19 cellular contexts compared by ENCODE assay signal in genomic region chr9:124795881-124796415, GRCh38. TPM values are rescaled to one million over a fixed set of nuclear protein-coding genes. Genes with fewer than 3 reads are reported as not detected.
DNase-seq lines count a peak whose midpoint lies in the region; TF ChIP-seq lines count a peak whose summit lies in the region.
"Had no signal": no experiment of that assay in that cellular context is flagged by ENCODE, and none has a peak within 500 bp of the region (broad histone marks: within the 10 kb centered on the region; RNA-seq: fewer than 3 reads in every experiment).

No MANE protein-coding gene starts in this region.

- H3K36me3 ChIP-seq in liver (ENCODE audit: control insufficient read depth in 4 of 4, insufficient read depth in 3 of 4, low read depth in 1 of 4, low read length in 3 of 4) (no peaks in the 10 kb centered on the region), spleen (peaks cover 0 to 6% (median 0%) of the 10 kb centered on the region in 6 donors)
- H3K36me3 ChIP-seq: suprapubic skin had no signal

- peaks cover 9% of the 10 kb centered on the region for H3K4me1 Mint-ChIP-seq in type B pancreatic cell (ENCODE audit: unreplicated experiment)

- no peak overlapping the region for H3K9ac ChIP-seq in liver (ENCODE audit: low read depth in 1 of 2, low read length in 2 of 2)

- no peaks in the 10 kb centered on the region for H3K9me3 Mint-ChIP-seq in type B pancreatic cell
- H3K9me3 Mint-ChIP-seq: activated T-cell treated with anti-CD3 and anti-CD28 coated beads, Interleukin-2, amount 50 U/mL, for 4 hours had no signal

- no peak for TF ChIP-seq RAD21 in liver (IDR thresholded peaks at IDR 0.05)

- no peaks in the 10 kb centered on the region for H3K4me1 ChIP-seq in liver (ENCODE audit: control insufficient read depth in 4 of 4, insufficient read depth in 4 of 4, low read length in 3 of 4)
- peaks cover 17 to 98% (median 75%) of the 10 kb centered on the region in 6 donors for H3K4me1 ChIP-seq in spleen

- intact Hi-C loops in spleen (cut with DNase I; ENCODE audit: low total_unique reads), result no loop called here

- TF ChIP-seq CTCF in liver (IDR thresholded peaks at IDR 0.05; ENCODE audit: low read depth, low read length, missing input control) (no peak), spleen (IDR thresholded peaks at IDR 0.05 in 8 of 11, conservative IDR thresholded peaks at IDR 0.05 in 3 of 11) (no peak), type B pancreatic cell (conservative IDR thresholded peaks at IDR 0.05) (no peak)

- TF ChIP-seq POLR2A in spleen (IDR thresholded peaks at IDR 0.05), result no peak

- 67% methylated on average over 9 of the region's 9 CpGs for WGBS in liver
- 12 to 28% (median 16%) methylated on average over 2 to 9 of the region's 9 CpGs for WGBS in spleen, 5 donors

- H3K4me3 ChIP-seq in liver (ENCODE audit: low read depth in 1 of 3, low read length in 3 of 3) (no peak overlapping the region), spleen (no peak overlapping the region)
- H3K4me3 ChIP-seq: suprapubic skin had no signal

- H3K27ac ChIP-seq in liver (ENCODE audit: low read depth in 1 of 2, low read length in 2 of 2) (no peak overlapping the region), spleen (peak overlapping the region in 6 of 8 donors; percentile 5 to 85 (median 72)), caudate nucleus (ENCODE audit: low read depth, low read length) (no peak overlapping the region)

- H3K27me3 ChIP-seq in liver (ENCODE audit: control insufficient read depth in 4 of 4, insufficient read depth in 4 of 4, low read length in 3 of 4) (no peaks in the 10 kb centered on the region), spleen (replicated peaks in 1 of 7) (no peaks in the 10 kb centered on the region)
- H3K27me3 ChIP-seq: suprapubic skin had no signal

- H3K4me3 Mint-ChIP-seq in type B pancreatic cell, result no peak overlapping the region
- H3K4me3 Mint-ChIP-seq: activated T-cell treated with anti-CD3 and anti-CD28 coated beads, Interleukin-2, amount 50 U/mL, for 4 hours had no signal

- H3K36me3 Mint-ChIP-seq in type B pancreatic cell, result no peaks in the 10 kb centered on the region

- H3K27me3 Mint-ChIP-seq in type B pancreatic cell, result no peaks in the 10 kb centered on the region
- H3K27me3 Mint-ChIP-seq: progenitor cell of endocrine pancreas had no signal

- H3K27ac Mint-ChIP-seq in type B pancreatic cell, result no peak overlapping the region
- H3K27ac Mint-ChIP-seq: progenitor cell of endocrine pancreas had no signal

- DNase-seq in Kasumi-1 (lab: John Stamatoyannopoulos, UW) (peak; percentile 80 to 86), dermis microvascular lymphatic vessel endothelial cell (ENCODE audit: low read depth in 2 of 2) (peak; percentile 70 to 73), spleen (no peak), NCI-H146 treated with DMSO at 0.1 percent for 48 hours (lab: John Stamatoyannopoulos, UW; ENCODE audit: unreplicated experiment) (no peak), type B pancreatic cell (ENCODE audit: extremely low spot score, unreplicated experiment) (no peak), caudate nucleus (lab: John Stamatoyannopoulos, UW) (no peak)
- DNase-seq in activated CD4-positive, CD25-positive, alpha-beta regulatory T cell treated with anti-CD3 and anti-CD28 coated beads, Interleukin-2, amount 50 U/mL, for 72 hours, result no peak
- DNase-seq: activated CD4-positive, alpha-beta T cell treated with anti-CD3 and anti-CD28 coated beads, Interleukin-2, amount 50 U/mL, for 48 hours; activated T-cell treated with anti-CD3 and anti-CD28 coated beads, Interleukin-2, amount 50 U/mL, for 4 hours; cerebellar nuclear complex; head of caudate nucleus; NCI-H146; OCI-M1 had no signal

- no peaks in the 10 kb centered on the region for H3K9me3 ChIP-seq in liver (ENCODE audit: control insufficient read depth in 4 of 4, low read length in 3 of 4)
- H3K9me3 ChIP-seq in spleen, result no peaks in the 10 kb centered on the region
- H3K9me3 ChIP-seq: suprapubic skin had no signal

TF ChIP-seq in liver, 16 proteins besides CTCF, POLR2A, EP300 and RAD21:
- TF ChIP-seq NR2F2 (IDR thresholded peaks at IDR 0.05) (peak; percentile 31), YY1 (IDR thresholded peaks at IDR 0.05) (no peak)

RNA-seq across cellular contexts. Expression of gene OLFML2A, which starts 19.0 kb away (rescaled TPM):
- total RNA-seq in dermis microvascular lymphatic vessel endothelial cell, result 1.9 and 2.3 TPM in 2 replicates
- total RNA-seq in liver, result 1 to 10 TPM in 1 of 2 donors, under 1 TPM in 1; 0.56 to 1.1 TPM
- under 1 TPM; 0.15 to 0.50 TPM for polyA plus RNA-seq in liver
- 100 to 1,000 TPM in 6 of 7 donors, 10 to 100 TPM in 1; 44.0 to 187 (median 139) TPM for total RNA-seq in spleen
- 10 to 100 TPM in 1 of 3 donors, 1 to 10 TPM in 2; 3.0 to 12.5 (median 3.2) TPM for polyA plus RNA-seq in spleen
- total RNA-seq in type B pancreatic cell (ENCODE audit: low replicate concordance), result 6.3 and 10.8 TPM in 2 replicates

RNA-seq across cellular contexts. Expression of gene NR6A1, which starts 24.8 kb away (rescaled TPM):
- total RNA-seq in dermis microvascular lymphatic vessel endothelial cell, result 0.77 and 1.4 TPM in 2 replicates
- total RNA-seq in liver, result 1 to 10 TPM; 2.8 to 6.1 TPM
- 1 to 10 TPM in 1 of 2 donors, under 1 TPM in 1; 0.72 to 1.3 TPM for polyA plus RNA-seq in liver
- 1 to 10 TPM; 1.7 to 3.7 (median 2.5) TPM for total RNA-seq in spleen
- polyA plus RNA-seq in spleen, result under 1 TPM; 0.14 to 0.35 (median 0.24) TPM
- 6.5 and 10.0 TPM in 2 replicates for total RNA-seq in type B pancreatic cell (ENCODE audit: low replicate concordance)

RNA-seq across cellular contexts. Expression of gene WDR38, which starts 57.3 kb away (rescaled TPM):
- total RNA-seq in dermis microvascular lymphatic vessel endothelial cell, result not detected in 2 replicates
- not detected for total RNA-seq in liver
- not detected for polyA plus RNA-seq in liver
- not detected for total RNA-seq in spleen
- polyA plus RNA-seq in spleen, result not detected
- total RNA-seq in type B pancreatic cell (ENCODE audit: low replicate concordance), result 0.75 TPM in 1 of 2 replicates, not detected in the other
- total RNA-seq: activated T-cell treated with anti-CD3 and anti-CD28 coated beads, Interleukin-2, amount 50 U/mL, for 4 hours; myocyte; NCI-H460; progenitor cell of endocrine pancreas; suprapubic skin had no signal
- polyA plus RNA-seq: keratinocyte had no signal

Comparison
In these comparisons a context has a peak if more than half of its experiments do, and no peak if none do; other contexts are left out.
1. DNase-seq: peak in Kasumi-1 (2 of 2) and dermis microvascular lymphatic vessel endothelial cell (2 of 2); none in spleen (single experiment), activated CD4-positive, CD25-positive, alpha-beta regulatory T cell treated with anti-CD3 and anti-CD28 coated beads, Interleukin-2, amount 50 U/mL, for 72 hours (single experiment), NCI-H146 treated with DMSO at 0.1 percent for 48 hours (single experiment), type B pancreatic cell (single experiment) and caudate nucleus (0 of 61).
2. H3K27ac ChIP-seq: peak in spleen (6 of 8); none in liver (0 of 2) and caudate nucleus (single experiment).